In the genomic region with DNA sequence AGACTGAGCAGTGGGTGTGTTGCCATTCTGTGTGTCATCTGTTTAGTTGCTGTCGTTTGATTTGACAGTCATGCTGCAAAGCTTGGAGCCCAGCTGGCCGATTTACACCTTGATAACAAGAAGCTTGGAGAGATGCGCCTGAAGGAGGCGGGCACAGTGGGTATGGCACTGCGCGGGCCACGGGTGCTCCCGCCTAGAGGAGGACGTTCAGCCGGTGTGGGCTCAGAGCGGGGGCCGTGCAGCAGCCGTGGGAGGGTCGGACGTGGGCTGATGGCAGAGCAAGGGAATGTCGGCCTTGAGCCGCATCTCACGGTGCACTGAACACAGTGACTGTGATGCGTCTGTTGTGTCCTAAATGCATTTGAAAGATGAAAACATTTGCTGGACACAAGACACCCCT, we compare ENCODE assay signal across 29 cellular contexts.
"Had no signal": no experiment of that assay in that cellular context is flagged by ENCODE, and none has a peak within 500 bp of the region (broad histone marks: within the 10 kb centered on the region; RNA-seq: fewer than 3 reads in every experiment).

No MANE protein-coding gene starts in this region.

- DNase-seq: activated CD4-positive, alpha-beta memory T cell treated with anti-CD3 and anti-CD28 coated beads for 36 hours; activated CD4-positive, alpha-beta T cell treated with anti-CD3 and anti-CD28 coated beads for 36 hours; activated CD4-positive, alpha-beta T cell treated with anti-CD3 and anti-CD28 coated beads, Interleukin-2, amount 10 ng/mL, durations not matched to agents 24 days and 14 days; activated CD4-positive, CD25-positive, alpha-beta regulatory T cell; activated CD4-positive, CD25-positive, alpha-beta regulatory T cell treated with anti-CD3 and anti-CD28 coated beads, Interleukin-2, amount 50 U/mL, for 72 hours; activated CD8-positive, alpha-beta memory T cell treated with anti-CD3 and anti-CD28 coated beads, Interleukin-2, amount 10 ng/mL, durations not matched to agents 7 days and 5 days; activated CD8-positive, alpha-beta memory T cell treated with anti-CD3 and anti-CD28 coated beads, Interleukin-2, amount 50 U/mL, for 4 hours; activated CD8-positive, alpha-beta T cell treated with anti-CD3 and anti-CD28 coated beads, Interleukin-2, amount 10 ng/mL, durations not matched to agents 7 days and 5 days; activated effector memory CD4-positive, alpha-beta T cell treated with anti-CD3 and anti-CD28 coated beads, Interleukin-2, amount 50 U/mL, for 16 hours; activated naive CD4-positive, alpha-beta T cell treated with anti-CD3 and anti-CD28 coated beads for 36 hours; activated naive CD8-positive, alpha-beta T cell treated with anti-CD3 and anti-CD28 coated beads for 36 hours; activated naive CD8-positive, alpha-beta T cell treated with anti-CD3 and anti-CD28 coated beads, Interleukin-2, amount 50 U/mL, for 24 hours; activated T-cell treated with anti-CD3 and anti-CD28 coated beads, Interleukin-2, amount 50 U/mL, for 1 hour; activated T-cell treated with anti-CD3 and anti-CD28 coated beads, Interleukin-2, amount 50 U/mL, for 48 hours; adrenal gland; amygdala; aorta; body of pancreas; central memory CD4-positive, alpha-beta T cell; cerebellar nuclear complex; colonic mucosa; effector CD8-positive, alpha-beta T cell; esophagus squamous epithelium; foreskin melanocyte; T-helper 2 cell had no signal

- H3K9me3 Mint-ChIP-seq: activated CD4-positive, alpha-beta memory T cell treated with anti-CD3 and anti-CD28 coated beads for 36 hours; activated CD4-positive, alpha-beta T cell treated with anti-CD3 and anti-CD28 coated beads, Interleukin-2, amount 10 ng/mL, durations not matched to agents 24 days and 14 days; activated naive CD4-positive, alpha-beta T cell treated with anti-CD3 and anti-CD28 coated beads for 36 hours; activated naive CD4-positive, alpha-beta T cell treated with anti-CD3 and anti-CD28 coated beads, Interleukin-2, amount 50 U/mL, for 24 hours; activated naive CD8-positive, alpha-beta T cell treated with anti-CD3 and anti-CD28 coated beads for 36 hours; activated naive CD8-positive, alpha-beta T cell treated with anti-CD3 and anti-CD28 coated beads, Interleukin-2, amount 50 U/mL, for 24 hours; activated T-helper 1 cell treated with anti-CD3 and anti-CD28 coated beads, Interleukin-12 subunit alpha, Interleukin-12 subunit beta, Interleukin-2, Interleukin-4 antibody, amounts not matched to agents 30 ng/mL and 10 ng/mL and 1 ng/mL, durations not matched to agents 14 hours and 24 hours and 36 hours; activated T-helper 2 cell treated with anti-CD3 and anti-CD28 coated beads, Interferon-gamma antibody, Interleukin-2, Interleukin-4, amounts not matched to agents 10 μg/mL and 5 μg/mL and 100 μg/mL, durations not matched to agents 14 hours and 24 hours and 36 hours had no signal

- ATAC-seq: activated CD4-positive, alpha-beta T cell treated with anti-CD3 and anti-CD28 coated beads for 36 hours; activated CD8-positive, alpha-beta memory T cell treated with anti-CD3 and anti-CD28 coated beads, Interleukin-2, amount 10 ng/mL, durations not matched to agents 7 days and 5 days; activated CD8-positive, alpha-beta T cell treated with anti-CD3 and anti-CD28 coated beads, Interleukin-2, amount 10 ng/mL, durations not matched to agents 7 days and 5 days; activated naive CD8-positive, alpha-beta T cell treated with anti-CD3 and anti-CD28 coated beads, Interleukin-2, amount 50 U/mL, for 24 hours; body of pancreas; gastroesophageal sphincter had no signal

- H3K27me3 Mint-ChIP-seq: activated CD4-positive, alpha-beta memory T cell treated with anti-CD3 and anti-CD28 coated beads for 36 hours; activated CD4-positive, alpha-beta T cell treated with anti-CD3 and anti-CD28 coated beads for 36 hours; activated CD4-positive, alpha-beta T cell treated with anti-CD3 and anti-CD28 coated beads, Interleukin-2, amount 10 ng/mL, durations not matched to agents 24 days and 14 days; activated CD8-positive, alpha-beta memory T cell treated with anti-CD3 and anti-CD28 coated beads, Interleukin-2, amount 10 ng/mL, durations not matched to agents 7 days and 5 days; activated naive CD4-positive, alpha-beta T cell treated with anti-CD3 and anti-CD28 coated beads, Interleukin-2, amount 50 U/mL, for 24 hours; activated naive CD8-positive, alpha-beta T cell treated with anti-CD3 and anti-CD28 coated beads for 36 hours; activated naive CD8-positive, alpha-beta T cell treated with anti-CD3 and anti-CD28 coated beads, Interleukin-2, amount 50 U/mL, for 24 hours had no signal

- H3K27ac Mint-ChIP-seq: activated CD4-positive, alpha-beta memory T cell treated with anti-CD3 and anti-CD28 coated beads for 36 hours; activated CD4-positive, alpha-beta T cell treated with anti-CD3 and anti-CD28 coated beads for 36 hours; activated CD4-positive, alpha-beta T cell treated with anti-CD3 and anti-CD28 coated beads, Interleukin-2, amount 10 ng/mL, durations not matched to agents 24 days and 14 days; activated CD8-positive, alpha-beta memory T cell treated with anti-CD3 and anti-CD28 coated beads, Interleukin-2, amount 10 ng/mL, durations not matched to agents 7 days and 5 days; activated CD8-positive, alpha-beta T cell treated with anti-CD3 and anti-CD28 coated beads, Interleukin-2, amount 10 ng/mL, durations not matched to agents 7 days and 5 days; activated naive CD4-positive, alpha-beta T cell treated with anti-CD3 and anti-CD28 coated beads for 36 hours; activated naive CD4-positive, alpha-beta T cell treated with anti-CD3 and anti-CD28 coated beads, Interleukin-2, amount 50 U/mL, for 24 hours; activated naive CD8-positive, alpha-beta T cell treated with anti-CD3 and anti-CD28 coated beads for 36 hours; activated naive CD8-positive, alpha-beta T cell treated with anti-CD3 and anti-CD28 coated beads, Interleukin-2, amount 50 U/mL, for 24 hours; activated T-helper 1 cell treated with anti-CD3 and anti-CD28 coated beads, Interleukin-12 subunit alpha, Interleukin-12 subunit beta, Interleukin-2, Interleukin-4 antibody, amounts not matched to agents 30 ng/mL and 10 ng/mL and 1 ng/mL, durations not matched to agents 14 hours and 24 hours and 36 hours; activated T-helper 2 cell treated with anti-CD3 and anti-CD28 coated beads, Interferon-gamma antibody, Interleukin-2, Interleukin-4, amounts not matched to agents 10 μg/mL and 5 μg/mL and 100 μg/mL, durations not matched to agents 14 hours and 24 hours and 36 hours had no signal

- H3K4me3 Mint-ChIP-seq: activated CD4-positive, alpha-beta memory T cell treated with anti-CD3 and anti-CD28 coated beads for 36 hours; activated CD4-positive, alpha-beta T cell treated with anti-CD3 and anti-CD28 coated beads for 36 hours; activated CD4-positive, alpha-beta T cell treated with anti-CD3 and anti-CD28 coated beads, Interleukin-2, amount 10 ng/mL, durations not matched to agents 24 days and 14 days; activated CD8-positive, alpha-beta memory T cell treated with anti-CD3 and anti-CD28 coated beads, Interleukin-2, amount 10 ng/mL, durations not matched to agents 7 days and 5 days; activated CD8-positive, alpha-beta T cell treated with anti-CD3 and anti-CD28 coated beads, Interleukin-2, amount 10 ng/mL, durations not matched to agents 7 days and 5 days; activated naive CD4-positive, alpha-beta T cell treated with anti-CD3 and anti-CD28 coated beads for 36 hours; activated naive CD4-positive, alpha-beta T cell treated with anti-CD3 and anti-CD28 coated beads, Interleukin-2, amount 50 U/mL, for 24 hours; activated naive CD8-positive, alpha-beta T cell treated with anti-CD3 and anti-CD28 coated beads for 36 hours; activated naive CD8-positive, alpha-beta T cell treated with anti-CD3 and anti-CD28 coated beads, Interleukin-2, amount 50 U/mL, for 24 hours; activated T-helper 1 cell treated with anti-CD3 and anti-CD28 coated beads, Interleukin-12 subunit alpha, Interleukin-12 subunit beta, Interleukin-2, Interleukin-4 antibody, amounts not matched to agents 30 ng/mL and 10 ng/mL and 1 ng/mL, durations not matched to agents 14 hours and 24 hours and 36 hours had no signal
